8 cellular contexts compared by ENCODE assay signal in the genomic region with DNA sequence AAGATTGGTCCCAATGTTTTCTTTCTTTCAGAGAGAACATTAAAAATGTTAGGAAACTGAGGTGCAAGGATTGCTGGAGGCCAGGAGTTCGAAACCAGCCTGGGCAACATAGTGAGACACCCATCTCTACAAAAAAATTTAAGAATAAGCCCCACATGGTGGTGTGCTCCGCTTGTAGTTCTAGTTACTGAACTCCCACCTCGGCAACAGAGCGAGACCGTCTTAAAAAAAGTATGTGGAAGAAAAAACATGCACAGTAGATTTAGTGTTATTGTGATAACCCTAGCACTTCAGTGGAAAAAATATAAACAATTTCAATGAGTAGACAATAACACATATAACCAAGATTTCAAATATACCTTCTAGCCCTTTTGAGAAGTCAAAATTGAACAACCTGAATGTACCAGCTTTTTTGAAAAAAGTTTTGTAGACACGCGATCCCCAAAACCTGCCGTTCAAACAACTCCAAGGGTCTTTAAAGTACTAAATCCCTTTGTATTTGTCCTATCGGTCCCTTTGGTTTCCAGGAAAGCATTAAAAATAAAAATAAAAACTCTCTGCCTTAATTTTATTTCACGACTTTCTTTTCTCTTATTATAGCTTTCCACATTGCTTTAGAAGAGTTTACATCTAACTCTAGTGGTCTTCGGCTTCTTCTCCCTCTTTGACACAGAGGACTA. TPM values are rescaled to one million over a fixed set of nuclear protein-coding genes. Genes with fewer than 3 reads are reported as not detected.
A peak's percentile ranks its signal among the peaks of the same experiment; 100 is the strongest.
DNase-seq lines count a peak whose midpoint lies in the region; ATAC-seq lines count a peak whose summit lies in the region.

No MANE protein-coding gene starts in this region.

- H3K36me3 Mint-ChIP-seq in CD4-positive, CD25-positive, alpha-beta regulatory T cell: no peaks in the 10 kb centered on the region

- H3K36me3 ChIP-seq in CD4-positive, CD25-positive, alpha-beta regulatory T cell (ENCODE audit: control insufficient read depth, insufficient read depth, low read length): no peaks in the 10 kb centered on the region
- H3K36me3 ChIP-seq in MG63: no peaks in the 10 kb centered on the region

- peak in 1 of 3 donors; percentile 26 for DNase-seq in CD4-positive, CD25-positive, alpha-beta regulatory T cell
- DNase-seq in MG63: no peak
- DNase-seq in myocyte (ENCODE audit: low read depth): peak; percentile 47
- no peak for DNase-seq in hippocampal formation (lab: John Stamatoyannopoulos, UW)

- peak overlapping the region; percentile 77 for H3K27ac ChIP-seq in CD4-positive, CD25-positive, alpha-beta regulatory T cell (ENCODE audit: insufficient read depth, low read length, poor library complexity, severe bottlenecking)
- H3K27ac ChIP-seq in cingulate gyrus (ENCODE audit: low read depth, low read length): peak overlapping the region; percentile 62

- no peaks in the 10 kb centered on the region for H3K27me3 ChIP-seq in CD4-positive, CD25-positive, alpha-beta regulatory T cell (ENCODE audit: control insufficient read depth, insufficient read depth, low read length)
- H3K27me3 ChIP-seq in MG63: no peaks in the 10 kb centered on the region

- H3K27ac Mint-ChIP-seq in CD4-positive, CD25-positive, alpha-beta regulatory T cell: peak overlapping the region; percentile 92 to 98 (median 95)

- peak overlapping the region; percentile 99 for H3K4me3 ChIP-seq in CD4-positive, CD25-positive, alpha-beta regulatory T cell (ENCODE audit: low read depth, low read length)
- peak overlapping the region; percentile 88 for H3K4me3 ChIP-seq in MG63

- H3K27me3 Mint-ChIP-seq in CD4-positive, CD25-positive, alpha-beta regulatory T cell: no peaks in the 10 kb centered on the region

- H3K4me1 Mint-ChIP-seq in CD4-positive, CD25-positive, alpha-beta regulatory T cell: peaks cover 18 to 76% (median 44%) of the 10 kb centered on the region in 4 donors

- H3K4me1 ChIP-seq in CD4-positive, CD25-positive, alpha-beta regulatory T cell (ENCODE audit: control insufficient read depth, insufficient read depth, low read length, poor library complexity, severe bottlenecking): peaks cover 33% of the 10 kb centered on the region

- H3K9me3 Mint-ChIP-seq in CD4-positive, CD25-positive, alpha-beta regulatory T cell: peaks cover 0 to 1% (median 0%) of the 10 kb centered on the region in 7 donors

- H3K4me3 Mint-ChIP-seq in CD4-positive, CD25-positive, alpha-beta regulatory T cell: peak overlapping the region; percentile 95 to 99 (median 97)

- ATAC-seq in CD4-positive, CD25-positive, alpha-beta regulatory T cell (ENCODE audit: low read depth in 2 of 2): no peak
- no peak for ATAC-seq in HG02588 (IDR thresholded peaks at IDR 0.05; ENCODE audit: unreplicated experiment)
- ATAC-seq in HG03135 (IDR thresholded peaks at IDR 0.05; ENCODE audit: unreplicated experiment): no peak
- ATAC-seq in HG03097 (IDR thresholded peaks at IDR 0.05; ENCODE audit: low FRiP score, unreplicated experiment): no peak

- no peaks in the 10 kb centered on the region for H3K9me3 ChIP-seq in CD4-positive, CD25-positive, alpha-beta regulatory T cell (ENCODE audit: control insufficient read depth in 2 of 2, low read length in 2 of 2)
- H3K9me3 ChIP-seq in MG63: no peaks in the 10 kb centered on the region

RNA-seq across cellular contexts. Expression of gene ANO6, which starts 1.0 kb away (rescaled TPM):
- total RNA-seq in CD4-positive, CD25-positive, alpha-beta regulatory T cell: 30.1 TPM
- 10 to 100 TPM; 19.9 to 24.8 (median 22.4) TPM for polyA plus RNA-seq in CD4-positive, CD25-positive, alpha-beta regulatory T cell
- total RNA-seq in MG63 (2014; rRNA removed; shearing (Covaris generic); ENCODE audit: low replicate concordance): 20.4 and 33.8 TPM in 2 replicates
- 89.3 and 92.2 TPM in 2 replicates for total RNA-seq in myocyte
- 25.1 TPM for polyA plus RNA-seq in myocyte (2012)
